ENCODE assay signal across 8 cellular contexts in genomic region chr9:27276182-27277030, GRCh38. TPM values are rescaled to one million over a fixed set of nuclear protein-coding genes. Genes with fewer than 3 reads are reported as not detected.
DNase-seq lines count a peak whose midpoint lies in the region; ATAC-seq and TF ChIP-seq lines count a peak whose summit lies in the region.

No MANE protein-coding gene starts in this region.

- peaks cover 2% of the 10 kb centered on the region for H3K4me1 Mint-ChIP-seq in activated CD8-positive, alpha-beta T cell treated with anti-CD3 and anti-CD28 coated beads for 36 hours (ENCODE audit: low read depth)

- H3K9me3 ChIP-seq in sigmoid colon = no peaks in the 10 kb centered on the region

- H3K4me3 ChIP-seq in HFF-Myc (replicated peaks; ENCODE audit: low read depth, low read length) = no peak overlapping the region
- H3K4me3 ChIP-seq in sigmoid colon = peak overlapping the region in 2 of 4 donors; percentile 13 to 22

- no peaks in the 10 kb centered on the region for H3K36me3 ChIP-seq in sigmoid colon

- H3K27me3 ChIP-seq in sigmoid colon = no peaks in the 10 kb centered on the region

- no peak for TF ChIP-seq EP300 in sigmoid colon (IDR thresholded peaks at IDR 0.05)

- H3K9me3 Mint-ChIP-seq in activated CD8-positive, alpha-beta T cell treated with anti-CD3 and anti-CD28 coated beads for 36 hours = no peaks in the 10 kb centered on the region

- no peak overlapping the region for H3K27ac Mint-ChIP-seq in activated CD8-positive, alpha-beta T cell treated with anti-CD3 and anti-CD28 coated beads for 36 hours

- TF ChIP-seq POLR2A in sigmoid colon (IDR thresholded peaks at IDR 0.05) = no peak

- H3K4me1 ChIP-seq in sigmoid colon = peaks cover 0 to 11% (median 8%) of the 10 kb centered on the region in 4 donors

- no peak overlapping the region for H3K27ac ChIP-seq in sigmoid colon

- no peak for ATAC-seq in activated CD8-positive, alpha-beta T cell treated with anti-CD3 and anti-CD28 coated beads for 36 hours
- ATAC-seq in left ventricle myocardium superior = peak; percentile 54

- H3K27me3 Mint-ChIP-seq in activated CD8-positive, alpha-beta T cell treated with anti-CD3 and anti-CD28 coated beads for 36 hours = peaks cover 9% of the 10 kb centered on the region

- no peak overlapping the region for H3K4me3 Mint-ChIP-seq in activated CD8-positive, alpha-beta T cell treated with anti-CD3 and anti-CD28 coated beads for 36 hours

- intact Hi-C loops in activated CD8-positive, alpha-beta T cell treated with anti-CD3 and anti-CD28 coated beads for 36 hours (cut with micrococcal nuclease) = loop anchor here (1.0 to 10.0 kb wide), 2 partner anchors 242 to 532 kb away; no protein-coding TSS in a partner anchor
- intact Hi-C loops in left ventricle myocardium superior (cut with micrococcal nuclease) = loop anchor here (1.0 kb wide), 1 partner anchor 242 kb away; no protein-coding TSS in a partner anchor
- intact Hi-C loops in sigmoid colon (cut with DNase I) = loop anchor here (1.0 kb wide), 1 partner anchor 243 kb away; no protein-coding TSS in a partner anchor

- TF ChIP-seq CTCF in HFF-Myc (IDR thresholded peaks at IDR 0.05; ENCODE audit: low read depth, low read length, missing control alignments) (peak; percentile 58), sigmoid colon (IDR thresholded peaks at IDR 0.05) (peak; percentile 52 to 80 (median 71))
- TF ChIP-seq CTCF in activated CD8-positive, alpha-beta T cell treated with anti-CD3 and anti-CD28 coated beads for 36 hours (IDR thresholded peaks at IDR 0.05) = peak; percentile 92

- 38 to 49% methylated on average over 13 of the region's 13 CpGs for WGBS in sigmoid colon, 2 donors

- CTCF ChIA-PET in activated CD8-positive, alpha-beta T cell treated with anti-CD3 and anti-CD28 coated beads for 36 hours (lab: Charles Lee) = interaction anchor here (0.6 to 2.3 kb wide), 17 partner anchors 10 to 617 kb away, joined by 3 to 9 read pairs (median 3); no protein-coding TSS in a partner anchor

- POLR2A ChIA-PET in activated CD8-positive, alpha-beta T cell treated with anti-CD3 and anti-CD28 coated beads for 36 hours (lab: Charles Lee) = no interaction called here

- H3K36me3 Mint-ChIP-seq in activated CD8-positive, alpha-beta T cell treated with anti-CD3 and anti-CD28 coated beads for 36 hours (ENCODE audit: low read depth) = no peaks in the 10 kb centered on the region

- DNase-seq in ELR (ENCODE audit: low read depth) (peak; percentile 64), HFF-Myc (ENCODE audit: extremely low read depth, low read depth) (peak; percentile 24), NCI-H2107 treated with DMSO at 0.1 percent for 48 hours (lab: John Stamatoyannopoulos, UW; ENCODE audit: unreplicated experiment) (peak; percentile 63), left ventricle myocardium superior (no peak), sigmoid colon (no peak), NOMO-1 (lab: John Stamatoyannopoulos, UW; ENCODE audit: unreplicated experiment in 2 of 2) (no peak), mesenteric fat pad (ENCODE audit: low spot score) (no peak)
- no peak for DNase-seq in activated CD8-positive, alpha-beta T cell treated with anti-CD3 and anti-CD28 coated beads for 36 hours

RNA-seq across cellular contexts. Expression of gene EQTN, which starts 20.5 kb away (rescaled TPM):
- total RNA-seq in activated CD8-positive, alpha-beta T cell treated with anti-CD3 and anti-CD28 coated beads for 36 hours = not detected
- total RNA-seq in left ventricle myocardium superior (not detected), sigmoid colon (under 1 TPM in 1 of 4 donors, not detected in 3; 0.71 TPM), mesenteric fat pad (not detected)
- polyA plus RNA-seq in sigmoid colon = under 1 TPM in 1 of 3 donors, not detected in 2; 0.17 TPM

Comparison
In these comparisons a context has a peak if more than half of its experiments do, and no peak if none do; other contexts are left out.
1. DNase-seq: peak in ELR (single experiment), HFF-Myc (single experiment) and NCI-H2107 treated with DMSO at 0.1 percent for 48 hours (single experiment); none in activated CD8-positive, alpha-beta T cell treated with anti-CD3 and anti-CD28 coated beads for 36 hours (single experiment), left ventricle myocardium superior (single experiment), sigmoid colon (single experiment), NOMO-1 (0 of 2) and mesenteric fat pad (single experiment).
2. Peak in every context shown above with its lines, with median percentiles within 50 percentile points of each other: CTCF ChIP-seq.